1 cellular context compared by ENCODE assay signal in the genomic region with DNA sequence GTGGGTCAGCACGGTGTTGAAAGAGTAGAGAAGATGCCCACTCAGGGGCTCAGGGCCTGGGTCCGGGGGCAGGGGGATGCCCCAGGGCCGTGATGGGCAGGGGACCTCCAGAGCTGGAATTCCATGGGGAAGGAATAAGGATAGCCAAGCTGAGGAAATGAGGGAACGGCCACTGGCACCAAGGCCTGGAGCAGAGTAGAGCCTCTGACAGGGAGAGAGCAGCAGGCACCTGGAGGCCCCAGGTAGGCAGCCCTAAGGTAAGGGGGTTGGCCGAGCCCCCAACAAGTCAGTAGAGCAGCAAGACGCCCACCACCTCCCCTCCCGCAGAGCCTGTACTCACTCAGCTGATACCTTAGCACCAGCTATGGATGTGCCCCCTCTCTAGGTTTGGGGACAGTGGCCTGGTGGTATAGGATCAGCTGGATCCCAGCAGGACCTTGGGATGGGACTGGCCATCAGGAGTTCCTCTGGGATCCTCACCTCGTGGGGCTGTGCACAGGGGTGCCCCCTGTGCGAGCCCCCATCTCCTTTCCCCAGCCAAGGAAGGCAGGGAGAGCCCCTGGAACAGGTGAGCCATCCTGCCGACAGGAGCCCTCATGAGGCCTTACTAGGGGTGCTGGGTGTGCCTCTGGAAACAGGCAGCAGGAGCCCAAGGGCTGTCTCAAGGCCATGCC.
TF ChIP-seq lines count a peak whose summit lies in the region.

No MANE protein-coding gene starts in this region.

TF ChIP-seq in WTC11, 78 proteins besides CTCF, POLR2A, EP300 and RAD21 (continued from another document):
- no peak for TF ChIP-seq ERG (CRISPR knock-in tag; IDR thresholded peaks at IDR 0.05)
TF ChIP-seq in WTC11: peak in this region for 0.
